In genomic region chr7:25820432-25821040, GRCh38 we compare ENCODE assay signal across 9 cellular contexts.
DNase-seq lines count a peak whose midpoint lies in the region; ATAC-seq and TF ChIP-seq lines count a peak whose summit lies in the region.
"Had no signal": no experiment of that assay in that cellular context is flagged by ENCODE, and none has a peak within 500 bp of the region (broad histone marks: within the 10 kb centered on the region; RNA-seq: fewer than 3 reads in every experiment).

No MANE protein-coding gene starts in this region.

- H3K4me1 Mint-ChIP-seq in T-cell, result no peaks in the 10 kb centered on the region
- no peaks in the 10 kb centered on the region for H3K4me1 Mint-ChIP-seq in activated T-helper 17 cell treated with anti-CD3 and anti-CD28 coated beads, Interleukin-2, amount 50 U/mL, for 72 hours

- ATAC-seq in lower lobe of right lung, result no peak
- no peak for ATAC-seq in T-cell (replicated peaks in 1 of 4)
- no peak for ATAC-seq in activated T-helper 17 cell treated with anti-CD3 and anti-CD28 coated beads, Interleukin-2, amount 50 U/mL, for 72 hours (replicated peaks)

- CTCF ChIA-PET in T-cell (lab: Charles Lee), result no interaction called here

- H3F3A ChIP-seq in SU-DHL-6 (ENCODE audit: insufficient read depth), result no peaks in the 10 kb centered on the region

- no peak overlapping the region for H3K4me3 Mint-ChIP-seq in T-cell
- H3K4me3 Mint-ChIP-seq in activated T-helper 17 cell treated with anti-CD3 and anti-CD28 coated beads, Interleukin-2, amount 50 U/mL, for 72 hours, result no peak overlapping the region
- H3K4me3 Mint-ChIP-seq: stimulated activated naive CD8-positive, alpha-beta T cell treated with anti-CD3 and anti-CD28 coated beads, Interleukin-15, Interleukin-2, amounts not matched to agents 100 ng/mL and 50 ng/mL, for 24 hours had no signal

- POLR2A ChIA-PET in T-cell (lab: Charles Lee), result no interaction called here

- no peak overlapping the region for H3K9ac ChIP-seq in SU-DHL-6 (ENCODE audit: low read length)

- H3K4me2 ChIP-seq in SU-DHL-6 (ENCODE audit: low read depth, low read length, poor library complexity, severe bottlenecking), result no peak overlapping the region

- TF ChIP-seq CTCF in SU-DHL-6 (IDR thresholded peaks at IDR 0.05; ENCODE audit: insufficient read depth, low read length, poor library complexity, severe bottlenecking), result peak; percentile 94
- peak; percentile 22 for TF ChIP-seq CTCF in lower lobe of right lung (IDR thresholded peaks at IDR 0.05)

- no peaks in the 10 kb centered on the region for H3K36me3 Mint-ChIP-seq in T-cell
- no peaks in the 10 kb centered on the region for H3K36me3 Mint-ChIP-seq in activated T-helper 17 cell treated with anti-CD3 and anti-CD28 coated beads, Interleukin-2, amount 50 U/mL, for 72 hours (ENCODE audit: low read depth)

- H3K9me2 ChIP-seq in SU-DHL-6 (replicated peaks; ENCODE audit: insufficient read depth, low read length), result no peaks in the 10 kb centered on the region

- intact Hi-C loops in lower lobe of right lung (cut with DNase I), result no loop called here

- no peaks in the 10 kb centered on the region for H3K36me3 ChIP-seq in HAP-1 (replicated peaks)
- no peaks in the 10 kb centered on the region for H3K36me3 ChIP-seq in SU-DHL-6 (ENCODE audit: low read length)
- H3K36me3 ChIP-seq in lower lobe of right lung, result no peaks in the 10 kb centered on the region

- H3K4me1 ChIP-seq in HAP-1, result peaks cover 3% of the 10 kb centered on the region
- H3K4me1 ChIP-seq in lower lobe of right lung, result no peaks in the 10 kb centered on the region

- peaks cover 50 to 59% of the 10 kb centered on the region in 2 donors for H3K27me3 Mint-ChIP-seq in T-cell
- H3K27me3 Mint-ChIP-seq in activated T-helper 17 cell treated with anti-CD3 and anti-CD28 coated beads, Interleukin-2, amount 50 U/mL, for 72 hours, result peaks cover 62% of the 10 kb centered on the region

- H2AFZ ChIP-seq in SU-DHL-6 (ENCODE audit: low read depth, low read length, severe bottlenecking), result no peak overlapping the region

- DNase-seq in D341Med (ENCODE audit: low spot score) (peak; percentile 54), HAP-1 (ENCODE audit: low spot score in 2 of 2) (peak; percentile 19 to 67), lower lobe of right lung (no peak), NCI-H2171 (lab: John Stamatoyannopoulos, UW) (no peak), T-cell (no peak), NCI-H2029 (lab: John Stamatoyannopoulos, UW) (no peak)

- no peaks in the 10 kb centered on the region for H3K9me3 ChIP-seq in HAP-1
- H3K9me3 ChIP-seq in SU-DHL-6 (ENCODE audit: insufficient read depth, low read length), result no peaks in the 10 kb centered on the region
- no peaks in the 10 kb centered on the region for H3K9me3 ChIP-seq in lower lobe of right lung

- in situ Hi-C loops in HAP-1 (cut with MboI; ENCODE audit: low sequenced_read_pairs), result no loop called here

- no peaks in the 10 kb centered on the region for H4K20me1 ChIP-seq in SU-DHL-6 (ENCODE audit: low read depth, low read length)

- H3K79me2 ChIP-seq in SU-DHL-6 (ENCODE audit: insufficient read depth, low read length), result no peaks in the 10 kb centered on the region

- no peak overlapping the region for H3K27ac ChIP-seq in SU-DHL-6 (ENCODE audit: low read depth, low read length)
- no peak overlapping the region for H3K27ac ChIP-seq in lower lobe of right lung

- peaks cover 0 to 4% (median 0%) of the 10 kb centered on the region in 3 donors for H3K9me3 Mint-ChIP-seq in T-cell
- no peaks in the 10 kb centered on the region for H3K9me3 Mint-ChIP-seq in activated T-helper 17 cell treated with anti-CD3 and anti-CD28 coated beads, Interleukin-2, amount 50 U/mL, for 72 hours

- no peak overlapping the region for H3K27ac Mint-ChIP-seq in T-cell
- H3K27ac Mint-ChIP-seq in activated T-helper 17 cell treated with anti-CD3 and anti-CD28 coated beads, Interleukin-2, amount 50 U/mL, for 72 hours, result no peak overlapping the region
- H3K27ac Mint-ChIP-seq: stimulated activated naive CD8-positive, alpha-beta T cell treated with anti-CD3 and anti-CD28 coated beads, Interleukin-15, Interleukin-2, amounts not matched to agents 100 ng/mL and 50 ng/mL, for 24 hours had no signal

- no peaks in the 10 kb centered on the region for H3K27me3 ChIP-seq in HAP-1 (ENCODE audit: low read depth)
- H3K27me3 ChIP-seq in SU-DHL-6 (ENCODE audit: low read length), result no peaks in the 10 kb centered on the region
- H3K27me3 ChIP-seq in lower lobe of right lung (ENCODE audit: low read depth), result no peaks in the 10 kb centered on the region

- H3K4me3 ChIP-seq in HAP-1 (no peak overlapping the region), SU-DHL-6 (ENCODE audit: insufficient read depth, low read length, poor library complexity, severe bottlenecking) (no peak overlapping the region), lower lobe of right lung (no peak overlapping the region)

Comparison
In these comparisons a context has a peak if more than half of its experiments do, and no peak if none do; other contexts are left out.
1. DNase-seq: peak in D341Med (single experiment) and HAP-1 (2 of 2); none in lower lobe of right lung (single experiment), NCI-H2171 (single experiment), T-cell (0 of 34) and NCI-H2029 (single experiment).